19 cellular contexts compared by ENCODE assay signal in the genomic region with DNA sequence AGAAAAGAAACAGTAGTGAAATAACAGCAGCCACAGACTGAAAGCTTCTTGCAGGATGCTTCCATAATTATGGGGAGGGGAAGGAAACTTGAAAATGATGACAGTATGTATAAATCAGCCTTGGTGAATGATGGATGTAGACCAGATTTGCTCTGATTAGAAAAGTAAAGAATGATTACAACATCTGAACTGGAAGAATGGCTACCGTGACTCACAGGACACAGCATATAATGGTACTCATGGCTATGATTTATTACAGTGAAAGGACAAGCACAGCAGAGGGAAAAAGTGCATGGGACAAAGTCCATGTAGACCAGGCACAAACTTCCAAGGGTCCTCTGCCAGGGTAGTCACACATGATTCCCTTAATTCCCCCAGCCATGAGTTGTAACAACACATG.
DNase-seq lines count a peak whose midpoint lies in the region; ATAC-seq, FAIRE-seq and TF ChIP-seq lines count a peak whose summit lies in the region.
"Had no signal": no experiment of that assay in that cellular context is flagged by ENCODE, and none has a peak within 500 bp of the region (broad histone marks: within the 10 kb centered on the region; RNA-seq: fewer than 3 reads in every experiment).

No MANE protein-coding gene starts in this region.

- intact Hi-C loops in K562 (cut with micrococcal nuclease) (no loop called here), left colon (cut with DNase I, micrococcal nuclease) (no loop called here)
- intact Hi-C loops in CD4-positive, alpha-beta memory T cell (cut with micrococcal nuclease) = no loop called here

- TF ChIP-seq RAD21 in K562 (CRISPR knock-in tag; conservative IDR thresholded peaks at IDR 0.05 in 1 of 2, IDR thresholded peaks at IDR 0.05 in 1 of 2) = no peak

- in situ Hi-C loops in K562 (cut with MboI) = no loop called here

- no peaks in the 10 kb centered on the region for H3K36me3 ChIP-seq in K562 (ENCODE audit: control insufficient read depth, insufficient read depth, low read length)
- no peaks in the 10 kb centered on the region for H3K36me3 ChIP-seq in H7 (replicated peaks; ENCODE audit: control insufficient read depth, insufficient read depth, low read length)
- no peaks in the 10 kb centered on the region for H3K36me3 ChIP-seq in CD4-positive, alpha-beta memory T cell (ENCODE audit: insufficient read depth, low read length)

- no peak for TF ChIP-seq POLR2A in K562 (conservative IDR thresholded peaks at IDR 0.05)

- FAIRE-seq in K562 (lab: Jason Lieb, UNC) = no peak

- H3K9ac ChIP-seq in K562 (ENCODE audit: insufficient read depth in 1 of 2, low read depth in 2 of 2, low read length in 2 of 2) = no peak overlapping the region

- H3K27me3 Mint-ChIP-seq in activated T-cell treated with anti-CD3 and anti-CD28 coated beads, Interleukin-2, amount 50 U/mL, for 24 hours = peaks cover 1% of the 10 kb centered on the region
- peaks cover 1 to 5% of the 10 kb centered on the region in 2 donors for H3K27me3 Mint-ChIP-seq in CD4-positive, alpha-beta memory T cell

- H3K27me3 ChIP-seq in K562 (ENCODE audit: control insufficient read depth in 2 of 2, insufficient read depth in 2 of 2, low read length in 2 of 2) (no peaks in the 10 kb centered on the region), H7 (ENCODE audit: control insufficient read depth, insufficient read depth, low read length) (no peaks in the 10 kb centered on the region)
- no peaks in the 10 kb centered on the region for H3K27me3 ChIP-seq in CD4-positive, alpha-beta memory T cell (ENCODE audit: insufficient read depth, low read length)

- TF ChIP-seq CTCF in K562 (IDR thresholded peaks at IDR 0.05 in 2 of 3, conservative IDR thresholded peaks at IDR 0.05 in 1 of 3; ENCODE audit: insufficient read depth in 2 of 3, low read depth in 1 of 3, low read length in 3 of 3) = no peak
- no peak for TF ChIP-seq CTCF in foreskin fibroblast (IDR thresholded peaks at IDR 0.05; ENCODE audit: low read depth, low read length)

- TF ChIP-seq EP300 in K562 (IDR thresholded peaks at IDR 0.05; ENCODE audit: low read length) = no peak

- BruUV-seq in K562 (replicated peaks; lab: Mats Ljungman, UMichigan) = no TSS peak

- no peaks in the 10 kb centered on the region for H3K9me3 ChIP-seq in K562 (replicated peaks; ENCODE audit: control insufficient read depth, insufficient read depth, low read depth, low read length)
- no peaks in the 10 kb centered on the region for H3K9me3 ChIP-seq in CD4-positive, alpha-beta memory T cell (ENCODE audit: control insufficient read depth in 1 of 2, low read length in 2 of 2)

- no peaks in the 10 kb centered on the region for H3K9me3 Mint-ChIP-seq in activated T-cell treated with anti-CD3 and anti-CD28 coated beads, Interleukin-2, amount 50 U/mL, for 24 hours
- peaks cover 0 to 8% (median under 1%) of the 10 kb centered on the region in 8 donors for H3K9me3 Mint-ChIP-seq in CD4-positive, alpha-beta memory T cell

- H3K27ac ChIP-seq in K562 (ENCODE audit: extremely low read depth, low read depth, low read length) = no peak overlapping the region
- no peak overlapping the region for H3K27ac ChIP-seq in CD4-positive, alpha-beta memory T cell (ENCODE audit: low read depth, low read length)
- H3K27ac ChIP-seq: PC-9 had no signal

- no peaks in the 10 kb centered on the region for H3K79me2 ChIP-seq in K562 (ENCODE audit: control insufficient read depth, insufficient read depth, low read length)

- no peaks in the 10 kb centered on the region for H3K36me3 Mint-ChIP-seq in activated T-cell treated with anti-CD3 and anti-CD28 coated beads, Interleukin-2, amount 50 U/mL, for 24 hours (ENCODE audit: low read depth)
- H3K36me3 Mint-ChIP-seq in CD4-positive, alpha-beta memory T cell = no peaks in the 10 kb centered on the region
- H3K36me3 Mint-ChIP-seq: CD4-positive, CD25-positive, alpha-beta regulatory T cell had no signal

- H3K9me1 ChIP-seq in K562 (ENCODE audit: control insufficient read depth, insufficient read depth, low read length) = no peaks in the 10 kb centered on the region

- ATAC-seq in K562 = no peak
- ATAC-seq in left colon = no peak

- H3K4me2 ChIP-seq in K562 (ENCODE audit: insufficient read depth, low read length) = no peak overlapping the region
- H3K4me2 ChIP-seq: PC-9 had no signal

- no peaks in the 10 kb centered on the region for H3K4me1 Mint-ChIP-seq in activated T-cell treated with anti-CD3 and anti-CD28 coated beads, Interleukin-2, amount 50 U/mL, for 24 hours (ENCODE audit: low read depth)
- no peaks in the 10 kb centered on the region for H3K4me1 Mint-ChIP-seq in CD4-positive, alpha-beta memory T cell
- H3K4me1 Mint-ChIP-seq: CD4-positive, CD25-positive, alpha-beta regulatory T cell; H9 had no signal

- no peak overlapping the region for H3K27ac Mint-ChIP-seq in activated T-cell treated with anti-CD3 and anti-CD28 coated beads, Interleukin-2, amount 50 U/mL, for 24 hours
- no peak overlapping the region for H3K27ac Mint-ChIP-seq in CD4-positive, alpha-beta memory T cell
- H3K27ac Mint-ChIP-seq: CD4-positive, CD25-positive, alpha-beta regulatory T cell; H9 had no signal

- CTCF ChIA-PET in K562 (lab: Yijun Ruan, JAX; ENCODE audit: low intra/inter-chr PET ratio) = no interaction called here
- CTCF ChIA-PET in CD4-positive, alpha-beta memory T cell (lab: Charles Lee; ENCODE audit: partially characterized antibody) = no interaction called here

- no peak overlapping the region for H2AFZ ChIP-seq in K562 (ENCODE audit: low read depth, low read length)
- H2AFZ ChIP-seq: PC-9 had no signal

- no peaks in the 10 kb centered on the region for H4K20me1 ChIP-seq in K562 (replicated peaks; ENCODE audit: control insufficient read depth, insufficient read depth, low read length)

- no peaks in the 10 kb centered on the region for H3K4me1 ChIP-seq in K562 (replicated peaks in 1 of 2; ENCODE audit: control insufficient read depth in 2 of 2, insufficient read depth in 2 of 2, low read length in 2 of 2)
- no peaks in the 10 kb centered on the region for H3K4me1 ChIP-seq in CD4-positive, alpha-beta memory T cell (ENCODE audit: insufficient read depth, low read length)

- POLR2A ChIA-PET in K562 (lab: Yijun Ruan, JAX) = no interaction called here
- POLR2A ChIA-PET in CD4-positive, alpha-beta memory T cell (lab: Charles Lee; ENCODE audit: partially characterized antibody) = no interaction called here

- H3K4me3 Mint-ChIP-seq in activated T-cell treated with anti-CD3 and anti-CD28 coated beads, Interleukin-2, amount 50 U/mL, for 24 hours = no peak overlapping the region
- no peak overlapping the region for H3K4me3 Mint-ChIP-seq in CD4-positive, alpha-beta memory T cell
- H3K4me3 Mint-ChIP-seq: CD4-positive, CD25-positive, alpha-beta regulatory T cell; H9 had no signal

- no peak overlapping the region for H3K4me3 ChIP-seq in K562
- no peak overlapping the region for H3K4me3 ChIP-seq in foreskin fibroblast (ENCODE audit: low read depth in 1 of 2, low read length in 2 of 2)
- H3K4me3 ChIP-seq in H7 (ENCODE audit: insufficient read depth, low read depth, low read length) = no peak overlapping the region
- H3K4me3 ChIP-seq in CD4-positive, alpha-beta memory T cell (ENCODE audit: low read length in 2 of 2) = no peak overlapping the region
- H3K4me3 ChIP-seq: PC-9 had no signal

- DNase-seq in ELR (ENCODE audit: low read depth) (peak; percentile 52), NCI-H69 (lab: John Stamatoyannopoulos, UW) (peak; percentile 36), K562 (ENCODE audit: extremely low read depth in 1 of 4, low spot score in 3 of 4) (no peak), foreskin fibroblast (peak; percentile 23 to 43), H7 (no peak), left colon (no peak)
- no peak for DNase-seq in activated T-cell treated with anti-CD3 and anti-CD28 coated beads, Interleukin-2, amount 50 U/mL, for 24 hours
- no peak for DNase-seq in CD4-positive, alpha-beta memory T cell
- DNase-seq: Calu3; CD4-positive, CD25-positive, alpha-beta regulatory T cell; DND-41; H9; Kasumi-1; NCI-H1048; NCI-H146; NCI-H2227 treated with DMSO at 0.1 percent for 48 hours; NCI-H526 treated with DMSO at 0.1 percent for 48 hours; SHP77 had no signal

- 0% methylated on average over 1 of the region's 1 CpG for WGBS in K562 (ENCODE audit: insufficient coverage, low coverage, missing lambda C conversion rate)

TF ChIP-seq in K562, 482 proteins besides CTCF, POLR2A, EP300 and RAD21 (continues in another document):
- TF ChIP-seq, protein P1, sequence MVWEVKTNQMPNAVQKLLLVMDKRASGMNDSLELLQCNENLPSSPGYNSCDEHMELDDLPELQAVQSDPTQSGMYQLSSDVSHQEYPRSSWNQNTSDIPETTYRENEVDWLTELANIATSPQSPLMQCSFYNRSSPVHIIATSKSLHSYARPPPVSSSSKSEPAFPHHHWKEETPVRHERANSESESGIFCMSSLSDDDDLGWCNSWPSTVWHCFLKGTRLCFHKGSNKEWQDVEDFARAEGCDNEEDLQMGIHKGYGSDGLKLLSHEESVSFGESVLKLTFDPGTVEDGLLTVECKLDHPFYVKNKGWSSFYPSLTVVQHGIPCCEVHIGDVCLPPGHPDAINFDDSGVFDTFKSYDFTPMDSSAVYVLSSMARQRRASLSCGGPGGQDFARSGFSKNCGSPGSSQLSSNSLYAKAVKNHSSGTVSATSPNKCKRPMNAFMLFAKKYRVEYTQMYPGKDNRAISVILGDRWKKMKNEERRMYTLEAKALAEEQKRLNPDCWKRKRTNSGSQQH (CRISPR knock-in tag; IDR thresholded peaks at IDR 0.05) = no peak
- TF ChIP-seq POLR2H (tag; IDR thresholded peaks at IDR 0.05; ENCODE audit: low read depth) = no peak
- no peak for TF ChIP-seq FOSL1 (tag; conservative IDR thresholded peaks at IDR 0.05)
- no peak for TF ChIP-seq PBX2 (CRISPR knock-in tag; IDR thresholded peaks at IDR 0.05; ENCODE audit: low read depth)
- TF ChIP-seq PBX2 (tag; conservative IDR thresholded peaks at IDR 0.05; ENCODE audit: low read depth) = peak; percentile 57; the same call in 1 of the 2 replicates
- TF ChIP-seq NCOA4 (IDR thresholded peaks at IDR 0.05; ENCODE audit: partially characterized antibody) = no peak

Comparison
In these comparisons a context has a peak if more than half of its experiments do, and no peak if none do; other contexts are left out.
1. DNase-seq: peak in ELR (single experiment), NCI-H69 (single experiment) and foreskin fibroblast (2 of 2); none in K562 (0 of 4), activated T-cell treated with anti-CD3 and anti-CD28 coated beads, Interleukin-2, amount 50 U/mL, for 24 hours (single experiment), H7 (single experiment), CD4-positive, alpha-beta memory T cell (0 of 5) and left colon (0 of 2).